Comparison of ENCODE assay signal across 8 cellular contexts in genomic region chr9:89179535-89179919, GRCh38. TPM values are rescaled to one million over a fixed set of nuclear protein-coding genes. Genes with fewer than 3 reads are reported as not detected.
A peak's percentile ranks its signal among the peaks of the same experiment; 100 is the strongest.
DNase-seq lines count a peak whose midpoint lies in the region; ATAC-seq and TF ChIP-seq lines count a peak whose summit lies in the region.

No MANE protein-coding gene starts in this region.

- no peak overlapping the region for H3K27ac ChIP-seq in CD4-positive, alpha-beta T cell (ENCODE audit: low read depth, low read length)
- H3K27ac ChIP-seq in ectodermal cell (ENCODE audit: insufficient read depth, low read depth, low read length, poor library complexity, severe bottlenecking), result peak overlapping the region; percentile 85

- intact Hi-C loops in CD4-positive, alpha-beta T cell (cut with DNase I, micrococcal nuclease), result no loop called here

- 20 to 22% methylated on average over 6 of the region's 6 CpGs for WGBS in ectodermal cell, 2 experiments

- no peaks in the 10 kb centered on the region for H3K9me3 Mint-ChIP-seq in CD4-positive, alpha-beta T cell
- peaks cover 0 to 3% (median 0%) of the 10 kb centered on the region in 7 donors for H3K9me3 Mint-ChIP-seq in naive B cell

- H3K4me1 ChIP-seq in ectodermal cell (ENCODE audit: control insufficient read depth, insufficient read depth, low read length), result peaks cover 20% of the 10 kb centered on the region

- no peak for ATAC-seq in CD4-positive, alpha-beta T cell (ENCODE audit: poor library complexity)
- ATAC-seq in naive B cell (ENCODE audit: low read depth in 2 of 2), result no peak
- no peak for ATAC-seq in HG02852 (IDR thresholded peaks at IDR 0.05; ENCODE audit: unreplicated experiment)
- no peak for ATAC-seq in HG03342 (IDR thresholded peaks at IDR 0.05; ENCODE audit: unreplicated experiment)
- ATAC-seq in HG03196 (IDR thresholded peaks at IDR 0.05; ENCODE audit: unreplicated experiment), result no peak

- H3K36me3 Mint-ChIP-seq in CD4-positive, alpha-beta T cell (ENCODE audit: low read depth), result no peaks in the 10 kb centered on the region
- peaks cover 0 to 5% of the 10 kb centered on the region in 2 donors for H3K36me3 Mint-ChIP-seq in naive B cell

- peaks cover 56% of the 10 kb centered on the region for H3K27me3 ChIP-seq in CD4-positive, alpha-beta T cell (ENCODE audit: control insufficient read depth, insufficient read depth, low read length)
- H3K27me3 ChIP-seq in ectodermal cell (ENCODE audit: control insufficient read depth, insufficient read depth, low read length, poor library complexity, severe bottlenecking), result peaks cover 44% of the 10 kb centered on the region

- peaks cover 64% of the 10 kb centered on the region for H3K27me3 Mint-ChIP-seq in CD4-positive, alpha-beta T cell
- H3K27me3 Mint-ChIP-seq in naive B cell, result peaks cover 56 to 76% (median 61%) of the 10 kb centered on the region in 3 donors

- POLR2A ChIA-PET in CD4-positive, alpha-beta T cell (lab: Charles Lee), result interaction anchor here (0.6 kb wide), 1 partner anchor 9 kb away, joined by 3 read pairs; no protein-coding TSS in a partner anchor

- DNase-seq in CD4-positive, alpha-beta T cell, result no peak
- DNase-seq in MV-4-11 (lab: John Stamatoyannopoulos, UW), result peak; percentile 33
- DNase-seq in naive B cell, result no peak
- no peak for DNase-seq in amygdala (lab: John Stamatoyannopoulos, UW)

- peaks cover 13% of the 10 kb centered on the region for H3K4me1 Mint-ChIP-seq in CD4-positive, alpha-beta T cell (ENCODE audit: low read depth)
- peaks cover 8 to 25% (median 10%) of the 10 kb centered on the region in 3 donors for H3K4me1 Mint-ChIP-seq in naive B cell

- CTCF ChIA-PET in CD4-positive, alpha-beta T cell (lab: Charles Lee), result no interaction called here

- H3K27ac Mint-ChIP-seq in CD4-positive, alpha-beta T cell, result no peak overlapping the region
- H3K27ac Mint-ChIP-seq in naive B cell, result no peak overlapping the region

- TF ChIP-seq CTCF in CD4-positive, alpha-beta T cell (IDR thresholded peaks at IDR 0.05), result no peak

- H3K9me3 ChIP-seq in CD4-positive, alpha-beta T cell (ENCODE audit: control insufficient read depth, low read length), result no peaks in the 10 kb centered on the region
- no peaks in the 10 kb centered on the region for H3K9me3 ChIP-seq in ectodermal cell (ENCODE audit: control insufficient read depth, low read length)

- H3K4me3 ChIP-seq in ectodermal cell (ENCODE audit: insufficient read depth, low read depth, low read length), result peak overlapping the region; percentile 27

- H3K36me3 ChIP-seq in ectodermal cell (ENCODE audit: control insufficient read depth, insufficient read depth, low read length), result no peaks in the 10 kb centered on the region

- H3K4me3 Mint-ChIP-seq in CD4-positive, alpha-beta T cell, result peak overlapping the region; percentile 60
- peak overlapping the region in 7 of 8 donors; percentile 16 to 79 (median 64) for H3K4me3 Mint-ChIP-seq in naive B cell

RNA-seq across cellular contexts. Expression of gene SHC3, which starts 0.9 kb away (rescaled TPM):
- total RNA-seq in CD4-positive, alpha-beta T cell, result not detected
- 2.0 TPM for polyA plus RNA-seq in ectodermal cell (2013, experiment 1 of 4)
- 1.6 TPM for polyA plus RNA-seq in ectodermal cell (2013, experiment 2 of 4)
- polyA plus RNA-seq in ectodermal cell (2013, experiment 3 of 4), result 1.8 TPM
- 3.2 TPM for polyA plus RNA-seq in ectodermal cell (2013, experiment 4 of 4)
- under 1 TPM in 2 of 6 donors, not detected in 4; 0.04 to 0.24 TPM for polyA plus RNA-seq in naive B cell (ENCODE audit: low read depth in 6 of 6)
